1 cellular context compared by ENCODE assay signal in the genomic region with DNA sequence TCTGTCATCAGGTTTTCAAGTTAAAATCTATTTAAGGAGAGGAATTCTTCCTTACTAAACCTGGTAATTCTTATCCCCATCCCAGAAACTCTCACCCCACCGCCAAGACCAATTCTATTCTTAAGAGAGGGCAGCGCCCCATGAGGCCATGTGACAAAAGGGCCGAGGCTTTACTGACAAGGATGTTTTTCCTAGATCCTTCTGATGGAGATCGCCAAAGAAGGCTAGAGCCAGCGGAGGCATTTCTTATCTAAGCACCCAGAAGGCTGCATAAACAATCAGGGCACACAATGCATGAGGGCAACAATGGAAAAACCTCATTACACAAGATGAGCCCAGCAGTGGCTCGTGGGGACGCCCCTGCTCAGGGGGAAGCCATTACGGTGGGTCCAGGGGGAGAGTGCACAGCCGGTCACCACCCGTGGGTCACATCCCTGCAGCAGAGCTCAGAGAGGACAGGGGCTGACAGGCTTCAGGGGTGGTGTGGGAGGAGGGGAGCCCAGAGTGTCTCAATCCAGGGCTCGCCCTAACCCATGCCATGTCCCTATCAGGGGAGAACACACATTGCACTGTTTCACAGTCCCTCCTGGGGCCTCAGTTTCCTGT.
TF ChIP-seq lines count a peak whose summit lies in the region.

No MANE protein-coding gene starts in this region.

TF ChIP-seq in GM23338, 12 proteins besides CTCF, POLR2A, EP300 and RAD21 (continued from another document):
- TF ChIP-seq, protein P1, sequence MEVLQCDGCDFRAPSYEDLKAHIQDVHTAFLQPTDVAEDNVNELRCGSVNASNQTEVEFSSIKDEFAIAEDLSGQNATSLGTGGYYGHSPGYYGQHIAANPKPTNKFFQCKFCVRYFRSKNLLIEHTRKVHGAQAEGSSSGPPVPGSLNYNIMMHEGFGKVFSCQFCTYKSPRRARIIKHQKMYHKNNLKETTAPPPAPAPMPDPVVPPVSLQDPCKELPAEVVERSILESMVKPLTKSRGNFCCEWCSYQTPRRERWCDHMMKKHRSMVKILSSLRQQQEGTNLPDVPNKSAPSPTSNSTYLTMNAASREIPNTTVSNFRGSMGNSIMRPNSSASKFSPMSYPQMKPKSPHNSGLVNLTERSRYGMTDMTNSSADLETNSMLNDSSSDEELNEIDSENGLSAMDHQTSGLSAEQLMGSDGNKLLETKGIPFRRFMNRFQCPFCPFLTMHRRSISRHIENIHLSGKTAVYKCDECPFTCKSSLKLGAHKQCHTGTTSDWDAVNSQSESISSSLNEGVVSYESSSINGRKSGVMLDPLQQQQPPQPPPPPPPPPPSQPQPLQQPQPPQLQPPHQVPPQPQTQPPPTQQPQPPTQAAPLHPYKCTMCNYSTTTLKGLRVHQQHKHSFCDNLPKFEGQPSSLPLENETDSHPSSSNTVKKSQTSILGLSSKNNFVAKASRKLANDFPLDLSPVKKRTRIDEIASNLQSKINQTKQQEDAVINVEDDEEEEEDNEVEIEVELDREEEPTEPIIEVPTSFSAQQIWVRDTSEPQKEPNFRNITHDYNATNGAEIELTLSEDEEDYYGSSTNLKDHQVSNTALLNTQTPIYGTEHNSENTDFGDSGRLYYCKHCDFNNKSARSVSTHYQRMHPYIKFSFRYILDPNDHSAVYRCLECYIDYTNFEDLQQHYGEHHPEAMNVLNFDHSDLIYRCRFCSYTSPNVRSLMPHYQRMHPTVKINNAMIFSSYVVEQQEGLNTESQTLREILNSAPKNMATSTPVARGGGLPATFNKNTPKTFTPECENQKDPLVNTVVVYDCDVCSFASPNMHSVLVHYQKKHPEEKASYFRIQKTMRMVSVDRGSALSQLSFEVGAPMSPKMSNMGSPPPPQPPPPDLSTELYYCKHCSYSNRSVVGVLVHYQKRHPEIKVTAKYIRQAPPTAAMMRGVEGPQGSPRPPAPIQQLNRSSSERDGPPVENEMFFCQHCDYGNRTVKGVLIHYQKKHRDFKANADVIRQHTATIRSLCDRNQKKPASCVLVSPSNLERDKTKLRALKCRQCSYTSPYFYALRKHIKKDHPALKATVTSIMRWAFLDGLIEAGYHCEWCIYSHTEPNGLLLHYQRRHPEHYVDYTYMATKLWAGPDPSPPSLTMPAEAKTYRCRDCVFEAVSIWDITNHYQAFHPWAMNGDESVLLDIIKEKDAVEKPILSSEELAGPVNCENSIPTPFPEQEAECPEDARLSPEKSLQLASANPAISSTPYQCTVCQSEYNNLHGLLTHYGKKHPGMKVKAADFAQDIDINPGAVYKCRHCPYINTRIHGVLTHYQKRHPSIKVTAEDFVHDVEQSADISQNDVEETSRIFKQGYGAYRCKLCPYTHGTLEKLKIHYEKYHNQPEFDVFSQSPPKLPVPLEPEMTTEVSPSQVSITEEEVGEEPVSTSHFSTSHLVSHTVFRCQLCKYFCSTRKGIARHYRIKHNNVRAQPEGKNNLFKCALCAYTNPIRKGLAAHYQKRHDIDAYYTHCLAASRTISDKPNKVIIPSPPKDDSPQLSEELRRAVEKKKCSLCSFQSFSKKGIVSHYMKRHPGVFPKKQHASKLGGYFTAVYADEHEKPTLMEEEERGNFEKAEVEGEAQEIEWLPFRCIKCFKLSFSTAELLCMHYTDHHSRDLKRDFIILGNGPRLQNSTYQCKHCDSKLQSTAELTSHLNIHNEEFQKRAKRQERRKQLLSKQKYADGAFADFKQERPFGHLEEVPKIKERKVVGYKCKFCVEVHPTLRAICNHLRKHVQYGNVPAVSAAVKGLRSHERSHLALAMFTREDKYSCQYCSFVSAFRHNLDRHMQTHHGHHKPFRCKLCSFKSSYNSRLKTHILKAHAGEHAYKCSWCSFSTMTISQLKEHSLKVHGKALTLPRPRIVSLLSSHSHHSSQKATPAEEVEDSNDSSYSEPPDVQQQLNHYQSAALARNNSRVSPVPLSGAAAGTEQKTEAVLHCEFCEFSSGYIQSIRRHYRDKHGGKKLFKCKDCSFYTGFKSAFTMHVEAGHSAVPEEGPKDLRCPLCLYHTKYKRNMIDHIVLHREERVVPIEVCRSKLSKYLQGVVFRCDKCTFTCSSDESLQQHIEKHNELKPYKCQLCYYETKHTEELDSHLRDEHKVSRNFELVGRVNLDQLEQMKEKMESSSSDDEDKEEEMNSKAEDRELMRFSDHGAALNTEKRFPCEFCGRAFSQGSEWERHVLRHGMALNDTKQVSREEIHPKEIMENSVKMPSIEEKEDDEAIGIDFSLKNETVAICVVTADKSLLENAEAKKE (CRISPR knock-in tag; IDR thresholded peaks at IDR 0.05), result no peak
- TF ChIP-seq JUNB (IDR thresholded peaks at IDR 0.05; ENCODE audit: unreplicated experiment), result no peak
- TF ChIP-seq, protein P2, sequence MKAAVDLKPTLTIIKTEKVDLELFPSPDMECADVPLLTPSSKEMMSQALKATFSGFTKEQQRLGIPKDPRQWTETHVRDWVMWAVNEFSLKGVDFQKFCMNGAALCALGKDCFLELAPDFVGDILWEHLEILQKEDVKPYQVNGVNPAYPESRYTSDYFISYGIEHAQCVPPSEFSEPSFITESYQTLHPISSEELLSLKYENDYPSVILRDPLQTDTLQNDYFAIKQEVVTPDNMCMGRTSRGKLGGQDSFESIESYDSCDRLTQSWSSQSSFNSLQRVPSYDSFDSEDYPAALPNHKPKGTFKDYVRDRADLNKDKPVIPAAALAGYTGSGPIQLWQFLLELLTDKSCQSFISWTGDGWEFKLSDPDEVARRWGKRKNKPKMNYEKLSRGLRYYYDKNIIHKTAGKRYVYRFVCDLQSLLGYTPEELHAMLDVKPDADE (IDR thresholded peaks at IDR 0.05), result no peak
- TF ChIP-seq CREB1 (CRISPR knock-in tag; IDR thresholded peaks at IDR 0.05; ENCODE audit: low read depth), result no peak
